Comparison of ENCODE assay signal across 32 cellular contexts in the genomic region with DNA sequence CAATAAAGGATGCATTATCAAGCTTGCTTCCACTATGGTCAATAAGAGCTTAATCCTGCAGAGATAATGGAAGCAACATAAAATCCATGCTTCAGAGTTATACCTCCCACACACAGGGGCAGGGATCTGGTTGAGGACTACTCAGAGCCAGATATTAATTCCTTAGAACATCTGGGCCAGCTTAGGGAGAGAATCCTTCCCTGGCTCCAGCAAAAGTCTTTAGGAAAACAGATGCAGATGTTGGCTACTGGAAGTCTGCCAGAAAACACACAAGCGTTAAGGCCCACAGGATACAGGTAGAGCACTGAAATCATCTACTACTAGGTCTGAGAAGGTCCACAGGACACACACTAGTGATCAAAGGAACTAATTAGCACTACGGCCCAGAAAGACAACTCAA. TPM values are rescaled to one million over a fixed set of nuclear protein-coding genes. Genes with fewer than 3 reads are reported as not detected.
"Had no signal": no experiment of that assay in that cellular context is flagged by ENCODE, and none has a peak within 500 bp of the region (broad histone marks: within the 10 kb centered on the region; RNA-seq: fewer than 3 reads in every experiment).

No MANE protein-coding gene starts in this region.

- H3K9me3 ChIP-seq: ascending aorta, colonic mucosa had no signal

- H3K27me3 ChIP-seq: ascending aorta, breast epithelium, cardiac muscle cell, colonic mucosa, dorsolateral prefrontal cortex, heart left ventricle had no signal

- H3K36me3 ChIP-seq: ascending aorta, breast epithelium, cardiac muscle cell, colonic mucosa, heart left ventricle had no signal

- H3K4me3 ChIP-seq: ascending aorta, breast epithelium, cardiac muscle cell, colonic mucosa, dorsolateral prefrontal cortex, heart left ventricle had no signal

- H3K4me1 ChIP-seq: ascending aorta, breast epithelium, colonic mucosa, heart left ventricle had no signal

- DNase-seq: activated CD4-positive, alpha-beta memory T cell treated with anti-CD3 and anti-CD28 coated beads for 36 hours; activated CD4-positive, alpha-beta T cell treated with anti-CD3 and anti-CD28 coated beads for 36 hours; activated CD4-positive, alpha-beta T cell treated with anti-CD3 and anti-CD28 coated beads, Interleukin-2, amount 10 ng/mL, durations not matched to agents 24 days and 14 days; activated CD4-positive, CD25-positive, alpha-beta regulatory T cell; activated CD4-positive, CD25-positive, alpha-beta regulatory T cell treated with anti-CD3 and anti-CD28 coated beads, Interleukin-2, amount 50 U/mL, for 72 hours; activated CD8-positive, alpha-beta memory T cell treated with anti-CD3 and anti-CD28 coated beads, Interleukin-2, amount 10 ng/mL, durations not matched to agents 7 days and 5 days; activated CD8-positive, alpha-beta memory T cell treated with anti-CD3 and anti-CD28 coated beads, Interleukin-2, amount 50 U/mL, for 4 hours; activated CD8-positive, alpha-beta T cell treated with anti-CD3 and anti-CD28 coated beads, Interleukin-2, amount 10 ng/mL, durations not matched to agents 7 days and 5 days; activated effector memory CD4-positive, alpha-beta T cell treated with anti-CD3 and anti-CD28 coated beads, Interleukin-2, amount 50 U/mL, for 16 hours; activated naive CD4-positive, alpha-beta T cell treated with anti-CD3 and anti-CD28 coated beads for 36 hours; activated naive CD8-positive, alpha-beta T cell treated with anti-CD3 and anti-CD28 coated beads for 36 hours; activated naive CD8-positive, alpha-beta T cell treated with anti-CD3 and anti-CD28 coated beads, Interleukin-2, amount 50 U/mL, for 24 hours; activated T-cell treated with anti-CD3 and anti-CD28 coated beads, Interleukin-2, amount 50 U/mL, for 1 hour; activated T-cell treated with anti-CD3 and anti-CD28 coated beads, Interleukin-2, amount 50 U/mL, for 48 hours; central memory CD4-positive, alpha-beta T cell; cerebellar nuclear complex; colonic mucosa; dorsolateral prefrontal cortex; effector memory CD4-positive, alpha-beta T cell; endodermal cell; heart left ventricle; T-helper 2 cell had no signal

- ATAC-seq: activated CD4-positive, alpha-beta T cell treated with anti-CD3 and anti-CD28 coated beads for 36 hours; activated CD8-positive, alpha-beta memory T cell treated with anti-CD3 and anti-CD28 coated beads, Interleukin-2, amount 10 ng/mL, durations not matched to agents 7 days and 5 days; activated CD8-positive, alpha-beta T cell treated with anti-CD3 and anti-CD28 coated beads, Interleukin-2, amount 10 ng/mL, durations not matched to agents 7 days and 5 days; activated naive CD8-positive, alpha-beta T cell treated with anti-CD3 and anti-CD28 coated beads, Interleukin-2, amount 50 U/mL, for 24 hours; esophagus mucosa; heart left ventricle had no signal

- H3K27ac ChIP-seq: ascending aorta, breast epithelium, cardiac muscle cell, colonic mucosa, dorsolateral prefrontal cortex, heart left ventricle had no signal

RNA-seq across cellular contexts. Expression of gene TMEM202, which starts 25.2 kb away (rescaled TPM):
- total RNA-seq: activated CD4-positive, alpha-beta memory T cell treated with anti-CD3 and anti-CD28 coated beads for 36 hours; activated CD4-positive, alpha-beta T cell treated with anti-CD3 and anti-CD28 coated beads for 36 hours; activated CD4-positive, alpha-beta T cell treated with anti-CD3 and anti-CD28 coated beads, Interleukin-2, amount 10 ng/mL, durations not matched to agents 24 days and 14 days; activated CD8-positive, alpha-beta memory T cell treated with anti-CD3 and anti-CD28 coated beads for 36 hours; activated CD8-positive, alpha-beta memory T cell treated with anti-CD3 and anti-CD28 coated beads, Interleukin-2, amount 10 ng/mL, durations not matched to agents 7 days and 5 days; activated CD8-positive, alpha-beta T cell treated with anti-CD3 and anti-CD28 coated beads, Interleukin-2, amount 10 ng/mL, durations not matched to agents 7 days and 5 days; activated naive CD4-positive, alpha-beta T cell treated with anti-CD3 and anti-CD28 coated beads for 36 hours; activated naive CD8-positive, alpha-beta T cell treated with anti-CD3 and anti-CD28 coated beads for 36 hours; activated T-helper 1 cell treated with anti-CD3 and anti-CD28 coated beads, Interleukin-12 subunit alpha, Interleukin-12 subunit beta, Interleukin-2, Interleukin-4 antibody, amounts not matched to agents 30 ng/mL and 10 ng/mL and 1 ng/mL, durations not matched to agents 14 hours and 24 hours and 36 hours; activated T-helper 2 cell treated with anti-CD3 and anti-CD28 coated beads, Interferon-gamma antibody, Interleukin-2, Interleukin-4, amounts not matched to agents 10 μg/mL and 5 μg/mL and 100 μg/mL, durations not matched to agents 14 hours and 24 hours and 36 hours; ascending aorta; breast epithelium; cardiac muscle cell; colonic mucosa; dorsolateral prefrontal cortex; endodermal cell; epithelial cell of proximal tubule; esophagus mucosa; frontal cortex; heart left ventricle; T-helper 1 cell treated with Interleukin-12 subunit alpha and Interleukin-12 subunit beta and Interleukin-4 antibody, amounts not matched to agents 30 ng/mL and 1 ng/mL, for 36 hours had no signal
- polyA plus RNA-seq: cardiac muscle cell, heart left ventricle had no signal
